Comparison of ENCODE assay signal across 1 cellular context in the genomic region with DNA sequence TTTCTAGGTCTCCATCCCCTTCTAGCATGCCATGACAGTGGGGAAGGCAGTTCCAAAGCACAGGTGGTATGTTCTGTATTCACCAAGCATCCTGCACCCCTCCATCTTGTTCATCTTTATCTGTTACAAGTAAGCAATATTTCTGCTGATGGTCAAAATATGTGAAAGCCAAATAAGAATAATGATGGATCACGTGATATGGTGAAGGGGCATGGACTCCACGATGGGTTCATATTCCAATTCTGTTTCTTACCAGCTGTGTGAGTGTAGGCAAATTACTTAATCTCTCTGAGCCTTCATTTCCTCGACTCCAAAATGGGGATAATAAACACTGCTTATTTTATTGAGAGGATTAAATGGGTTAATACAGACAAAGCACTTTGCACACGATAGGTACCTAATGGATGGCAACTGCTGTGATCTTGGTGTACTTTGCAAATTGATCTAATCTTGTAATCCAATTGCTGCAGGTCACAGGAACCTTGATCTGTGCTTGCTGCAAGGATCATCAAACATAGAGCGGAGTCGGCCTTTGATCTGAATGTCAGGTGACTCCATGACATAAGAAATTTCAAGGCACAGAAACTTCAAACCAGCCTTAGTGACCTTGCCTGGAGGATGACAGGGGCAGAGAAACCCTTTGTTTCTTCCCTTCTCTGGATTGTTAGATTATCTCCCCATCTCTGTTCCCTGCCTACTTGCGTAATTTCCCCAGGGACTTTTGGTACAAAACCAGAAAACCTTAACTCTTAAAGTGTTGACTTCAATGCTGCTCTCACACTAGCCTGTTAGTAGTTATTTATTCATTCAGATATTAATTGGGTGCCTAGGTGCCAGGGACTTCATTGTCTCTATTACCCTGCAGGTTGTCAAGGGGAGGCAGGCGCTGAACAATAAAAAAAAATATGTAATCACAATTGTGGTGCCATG.
TF ChIP-seq lines count a peak whose summit lies in the region.

No MANE protein-coding gene starts in this region.

TF ChIP-seq in HepG2, 621 proteins besides CTCF, POLR2A, EP300 and RAD21 (continued from another document and continues in another):
- 0 out of 2 replicates have a peak, but pooled peaks have one; percentile 61 for TF ChIP-seq HOXA9 (CRISPR knock-in tag; IDR thresholded peaks at IDR 0.05; ENCODE audit: borderline replicate concordance)
- TF ChIP-seq HNRNPK (IDR thresholded peaks at IDR 0.05; ENCODE audit: low read depth, low read length, poor library complexity, severe bottlenecking), result no peak
- TF ChIP-seq, protein P1, sequence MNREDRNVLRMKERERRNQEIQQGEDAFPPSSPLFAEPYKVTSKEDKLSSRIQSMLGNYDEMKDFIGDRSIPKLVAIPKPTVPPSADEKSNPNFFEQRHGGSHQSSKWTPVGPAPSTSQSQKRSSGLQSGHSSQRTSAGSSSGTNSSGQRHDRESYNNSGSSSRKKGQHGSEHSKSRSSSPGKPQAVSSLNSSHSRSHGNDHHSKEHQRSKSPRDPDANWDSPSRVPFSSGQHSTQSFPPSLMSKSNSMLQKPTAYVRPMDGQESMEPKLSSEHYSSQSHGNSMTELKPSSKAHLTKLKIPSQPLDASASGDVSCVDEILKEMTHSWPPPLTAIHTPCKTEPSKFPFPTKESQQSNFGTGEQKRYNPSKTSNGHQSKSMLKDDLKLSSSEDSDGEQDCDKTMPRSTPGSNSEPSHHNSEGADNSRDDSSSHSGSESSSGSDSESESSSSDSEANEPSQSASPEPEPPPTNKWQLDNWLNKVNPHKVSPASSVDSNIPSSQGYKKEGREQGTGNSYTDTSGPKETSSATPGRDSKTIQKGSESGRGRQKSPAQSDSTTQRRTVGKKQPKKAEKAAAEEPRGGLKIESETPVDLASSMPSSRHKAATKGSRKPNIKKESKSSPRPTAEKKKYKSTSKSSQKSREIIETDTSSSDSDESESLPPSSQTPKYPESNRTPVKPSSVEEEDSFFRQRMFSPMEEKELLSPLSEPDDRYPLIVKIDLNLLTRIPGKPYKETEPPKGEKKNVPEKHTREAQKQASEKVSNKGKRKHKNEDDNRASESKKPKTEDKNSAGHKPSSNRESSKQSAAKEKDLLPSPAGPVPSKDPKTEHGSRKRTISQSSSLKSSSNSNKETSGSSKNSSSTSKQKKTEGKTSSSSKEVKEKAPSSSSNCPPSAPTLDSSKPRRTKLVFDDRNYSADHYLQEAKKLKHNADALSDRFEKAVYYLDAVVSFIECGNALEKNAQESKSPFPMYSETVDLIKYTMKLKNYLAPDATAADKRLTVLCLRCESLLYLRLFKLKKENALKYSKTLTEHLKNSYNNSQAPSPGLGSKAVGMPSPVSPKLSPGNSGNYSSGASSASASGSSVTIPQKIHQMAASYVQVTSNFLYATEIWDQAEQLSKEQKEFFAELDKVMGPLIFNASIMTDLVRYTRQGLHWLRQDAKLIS (CRISPR knock-in tag; IDR thresholded peaks at IDR 0.05), result peak; percentile 23; the same call in 1 of the 2 replicates
- TF ChIP-seq, protein P2, sequence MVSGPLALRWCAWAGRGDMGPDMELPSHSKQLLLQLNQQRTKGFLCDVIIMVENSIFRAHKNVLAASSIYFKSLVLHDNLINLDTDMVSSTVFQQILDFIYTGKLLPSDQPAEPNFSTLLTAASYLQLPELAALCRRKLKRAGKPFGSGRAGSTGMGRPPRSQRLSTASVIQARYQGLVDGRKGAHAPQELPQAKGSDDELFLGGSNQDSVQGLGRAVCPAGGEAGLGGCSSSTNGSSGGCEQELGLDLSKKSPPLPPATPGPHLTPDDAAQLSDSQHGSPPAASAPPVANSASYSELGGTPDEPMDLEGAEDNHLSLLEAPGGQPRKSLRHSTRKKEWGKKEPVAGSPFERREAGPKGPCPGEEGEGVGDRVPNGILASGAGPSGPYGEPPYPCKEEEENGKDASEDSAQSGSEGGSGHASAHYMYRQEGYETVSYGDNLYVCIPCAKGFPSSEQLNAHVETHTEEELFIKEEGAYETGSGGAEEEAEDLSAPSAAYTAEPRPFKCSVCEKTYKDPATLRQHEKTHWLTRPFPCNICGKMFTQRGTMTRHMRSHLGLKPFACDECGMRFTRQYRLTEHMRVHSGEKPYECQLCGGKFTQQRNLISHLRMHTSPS (CRISPR knock-in tag; IDR thresholded peaks at IDR 0.05; ENCODE audit: low read depth), result no peak
- peak; percentile 19; the same call in 1 of the 2 replicates for TF ChIP-seq MXD4 (CRISPR knock-in tag; IDR thresholded peaks at IDR 0.05)
- TF ChIP-seq ZNF430 (CRISPR knock-in tag; IDR thresholded peaks at IDR 0.05), result peak; percentile 86; the same call in 1 of the 2 replicates
- TF ChIP-seq ATF7-NPFF (CRISPR knock-in tag; IDR thresholded peaks at IDR 0.05; ENCODE audit: low read depth), result no peak
- TF ChIP-seq SKI (IDR thresholded peaks at IDR 0.05; ENCODE audit: partially characterized antibody), result peak; percentile 70
- no peak for TF ChIP-seq SRY (CRISPR knock-in tag; IDR thresholded peaks at IDR 0.05)
- peak; percentile 66; the same call in 1 of the 2 replicates for TF ChIP-seq ZBTB7B (CRISPR knock-in tag; IDR thresholded peaks at IDR 0.05)
- no peak for TF ChIP-seq NCOA5 (CRISPR knock-in tag; IDR thresholded peaks at IDR 0.05)
- no peak for TF ChIP-seq THYN1 (CRISPR knock-in tag; IDR thresholded peaks at IDR 0.05; ENCODE audit: borderline replicate concordance, low read depth)
- TF ChIP-seq FOXJ3 (CRISPR knock-in tag; IDR thresholded peaks at IDR 0.05; ENCODE audit: borderline replicate concordance), result peak; percentile 95
- peak; percentile 96 for TF ChIP-seq FOXA3 (CRISPR knock-in tag; IDR thresholded peaks at IDR 0.05)
- TF ChIP-seq, protein P3, sequence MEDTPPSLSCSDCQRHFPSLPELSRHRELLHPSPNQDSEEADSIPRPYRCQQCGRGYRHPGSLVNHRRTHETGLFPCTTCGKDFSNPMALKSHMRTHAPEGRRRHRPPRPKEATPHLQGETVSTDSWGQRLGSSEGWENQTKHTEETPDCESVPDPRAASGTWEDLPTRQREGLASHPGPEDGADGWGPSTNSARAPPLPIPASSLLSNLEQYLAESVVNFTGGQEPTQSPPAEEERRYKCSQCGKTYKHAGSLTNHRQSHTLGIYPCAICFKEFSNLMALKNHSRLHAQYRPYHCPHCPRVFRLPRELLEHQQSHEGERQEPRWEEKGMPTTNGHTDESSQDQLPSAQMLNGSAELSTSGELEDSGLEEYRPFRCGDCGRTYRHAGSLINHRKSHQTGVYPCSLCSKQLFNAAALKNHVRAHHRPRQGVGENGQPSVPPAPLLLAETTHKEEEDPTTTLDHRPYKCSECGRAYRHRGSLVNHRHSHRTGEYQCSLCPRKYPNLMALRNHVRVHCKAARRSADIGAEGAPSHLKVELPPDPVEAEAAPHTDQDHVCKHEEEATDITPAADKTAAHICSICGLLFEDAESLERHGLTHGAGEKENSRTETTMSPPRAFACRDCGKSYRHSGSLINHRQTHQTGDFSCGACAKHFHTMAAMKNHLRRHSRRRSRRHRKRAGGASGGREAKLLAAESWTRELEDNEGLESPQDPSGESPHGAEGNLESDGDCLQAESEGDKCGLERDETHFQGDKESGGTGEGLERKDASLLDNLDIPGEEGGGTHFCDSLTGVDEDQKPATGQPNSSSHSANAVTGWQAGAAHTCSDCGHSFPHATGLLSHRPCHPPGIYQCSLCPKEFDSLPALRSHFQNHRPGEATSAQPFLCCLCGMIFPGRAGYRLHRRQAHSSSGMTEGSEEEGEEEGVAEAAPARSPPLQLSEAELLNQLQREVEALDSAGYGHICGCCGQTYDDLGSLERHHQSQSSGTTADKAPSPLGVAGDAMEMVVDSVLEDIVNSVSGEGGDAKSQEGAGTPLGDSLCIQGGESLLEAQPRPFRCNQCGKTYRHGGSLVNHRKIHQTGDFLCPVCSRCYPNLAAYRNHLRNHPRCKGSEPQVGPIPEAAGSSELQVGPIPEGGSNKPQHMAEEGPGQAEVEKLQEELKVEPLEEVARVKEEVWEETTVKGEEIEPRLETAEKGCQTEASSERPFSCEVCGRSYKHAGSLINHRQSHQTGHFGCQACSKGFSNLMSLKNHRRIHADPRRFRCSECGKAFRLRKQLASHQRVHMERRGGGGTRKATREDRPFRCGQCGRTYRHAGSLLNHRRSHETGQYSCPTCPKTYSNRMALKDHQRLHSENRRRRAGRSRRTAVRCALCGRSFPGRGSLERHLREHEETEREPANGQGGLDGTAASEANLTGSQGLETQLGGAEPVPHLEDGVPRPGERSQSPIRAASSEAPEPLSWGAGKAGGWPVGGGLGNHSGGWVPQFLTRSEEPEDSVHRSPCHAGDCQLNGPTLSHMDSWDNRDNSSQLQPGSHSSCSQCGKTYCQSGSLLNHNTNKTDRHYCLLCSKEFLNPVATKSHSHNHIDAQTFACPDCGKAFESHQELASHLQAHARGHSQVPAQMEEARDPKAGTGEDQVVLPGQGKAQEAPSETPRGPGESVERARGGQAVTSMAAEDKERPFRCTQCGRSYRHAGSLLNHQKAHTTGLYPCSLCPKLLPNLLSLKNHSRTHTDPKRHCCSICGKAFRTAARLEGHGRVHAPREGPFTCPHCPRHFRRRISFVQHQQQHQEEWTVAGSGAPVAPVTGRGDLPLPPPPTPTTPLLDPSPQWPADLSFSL (CRISPR knock-in tag; IDR thresholded peaks at IDR 0.05), result no peak
- TF ChIP-seq, protein P4, sequence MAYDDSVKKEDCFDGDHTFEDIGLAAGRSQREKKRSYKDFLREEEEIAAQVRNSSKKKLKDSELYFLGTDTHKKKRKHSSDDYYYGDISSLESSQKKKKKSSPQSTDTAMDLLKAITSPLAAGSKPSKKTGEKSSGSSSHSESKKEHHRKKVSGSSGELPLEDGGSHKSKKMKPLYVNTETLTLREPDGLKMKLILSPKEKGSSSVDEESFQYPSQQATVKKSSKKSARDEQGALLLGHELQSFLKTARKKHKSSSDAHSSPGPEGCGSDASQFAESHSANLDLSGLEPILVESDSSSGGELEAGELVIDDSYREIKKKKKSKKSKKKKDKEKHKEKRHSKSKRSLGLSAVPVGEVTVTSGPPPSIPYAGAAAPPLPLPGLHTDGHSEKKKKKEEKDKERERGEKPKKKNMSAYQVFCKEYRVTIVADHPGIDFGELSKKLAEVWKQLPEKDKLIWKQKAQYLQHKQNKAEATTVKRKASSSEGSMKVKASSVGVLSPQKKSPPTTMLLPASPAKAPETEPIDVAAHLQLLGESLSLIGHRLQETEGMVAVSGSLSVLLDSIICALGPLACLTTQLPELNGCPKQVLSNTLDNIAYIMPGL (CRISPR knock-in tag; IDR thresholded peaks at IDR 0.05; ENCODE audit: borderline replicate concordance in 1 of 2, low read depth in 1 of 2), result no peak; a peak in 2 of 4 replicates
- TF ChIP-seq DMAP1 (CRISPR knock-in tag; IDR thresholded peaks at IDR 0.05), result no peak
- no peak for TF ChIP-seq ZNF737 (CRISPR knock-in tag; IDR thresholded peaks at IDR 0.05; ENCODE audit: borderline replicate concordance)
- no peak for TF ChIP-seq ZNF570 (CRISPR knock-in tag; IDR thresholded peaks at IDR 0.05; ENCODE audit: borderline replicate concordance)
- TF ChIP-seq TAF1 (CRISPR knock-in tag; IDR thresholded peaks at IDR 0.05), result no peak; the same call in 1 of the 2 replicates
- no peak for TF ChIP-seq MTF2 (CRISPR knock-in tag; IDR thresholded peaks at IDR 0.05; ENCODE audit: borderline replicate concordance)
- TF ChIP-seq SP140L (CRISPR knock-in tag; IDR thresholded peaks at IDR 0.05; ENCODE audit: borderline replicate concordance), result no peak
- TF ChIP-seq ARID2 (CRISPR knock-in tag; IDR thresholded peaks at IDR 0.05; ENCODE audit: borderline replicate concordance), result no peak
- TF ChIP-seq, protein P5, sequence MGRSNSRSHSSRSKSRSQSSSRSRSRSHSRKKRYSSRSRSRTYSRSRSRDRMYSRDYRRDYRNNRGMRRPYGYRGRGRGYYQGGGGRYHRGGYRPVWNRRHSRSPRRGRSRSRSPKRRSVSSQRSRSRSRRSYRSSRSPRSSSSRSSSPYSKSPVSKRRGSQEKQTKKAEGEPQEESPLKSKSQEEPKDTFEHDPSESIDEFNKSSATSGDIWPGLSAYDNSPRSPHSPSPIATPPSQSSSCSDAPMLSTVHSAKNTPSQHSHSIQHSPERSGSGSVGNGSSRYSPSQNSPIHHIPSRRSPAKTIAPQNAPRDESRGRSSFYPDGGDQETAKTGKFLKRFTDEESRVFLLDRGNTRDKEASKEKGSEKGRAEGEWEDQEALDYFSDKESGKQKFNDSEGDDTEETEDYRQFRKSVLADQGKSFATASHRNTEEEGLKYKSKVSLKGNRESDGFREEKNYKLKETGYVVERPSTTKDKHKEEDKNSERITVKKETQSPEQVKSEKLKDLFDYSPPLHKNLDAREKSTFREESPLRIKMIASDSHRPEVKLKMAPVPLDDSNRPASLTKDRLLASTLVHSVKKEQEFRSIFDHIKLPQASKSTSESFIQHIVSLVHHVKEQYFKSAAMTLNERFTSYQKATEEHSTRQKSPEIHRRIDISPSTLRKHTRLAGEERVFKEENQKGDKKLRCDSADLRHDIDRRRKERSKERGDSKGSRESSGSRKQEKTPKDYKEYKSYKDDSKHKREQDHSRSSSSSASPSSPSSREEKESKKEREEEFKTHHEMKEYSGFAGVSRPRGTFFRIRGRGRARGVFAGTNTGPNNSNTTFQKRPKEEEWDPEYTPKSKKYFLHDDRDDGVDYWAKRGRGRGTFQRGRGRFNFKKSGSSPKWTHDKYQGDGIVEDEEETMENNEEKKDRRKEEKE (IDR thresholded peaks at IDR 0.05), result no peak
- TF ChIP-seq MTERF4 (CRISPR knock-in tag; IDR thresholded peaks at IDR 0.05), result no peak
- no peak; the same call in 1 of the 2 replicates for TF ChIP-seq CSRNP1 (CRISPR knock-in tag; IDR thresholded peaks at IDR 0.05)
- peak; percentile 99 for TF ChIP-seq NCOR1 (IDR thresholded peaks at IDR 0.05; ENCODE audit: borderline replicate concordance, low read length)
- TF ChIP-seq IKZF4 (CRISPR knock-in tag; IDR thresholded peaks at IDR 0.05; ENCODE audit: borderline replicate concordance, low read depth, not compliant biosample characterization), result no peak
- TF ChIP-seq TBX3 (IDR thresholded peaks at IDR 0.05; ENCODE audit: borderline replicate concordance), result peak; percentile 84; the same call in 1 of the 2 replicates
- TF ChIP-seq JUND (CRISPR knock-in tag; IDR thresholded peaks at IDR 0.05), result peak; percentile 87
- peak; percentile 88 for TF ChIP-seq IRF2 (CRISPR knock-in tag; IDR thresholded peaks at IDR 0.05)
- TF ChIP-seq HNF4G (IDR thresholded peaks at IDR 0.05; ENCODE audit: borderline replicate concordance, low read depth, low read length), result peak; percentile 96
- peak; percentile 92 for TF ChIP-seq HNF4G (CRISPR knock-in tag; IDR thresholded peaks at IDR 0.05; ENCODE audit: borderline replicate concordance, low read depth)
- TF ChIP-seq GATA4 (IDR thresholded peaks at IDR 0.05; ENCODE audit: borderline replicate concordance, low read depth), result peak; percentile 95
- peak; percentile 74; the same call in 1 of the 2 replicates for TF ChIP-seq NCOA1 (CRISPR knock-in tag; IDR thresholded peaks at IDR 0.05)
